Comparison of ENCODE assay signal across 28 cellular contexts in genomic region chr11:24592342-24592741, GRCh38.
"Had no signal": no experiment of that assay in that cellular context is flagged by ENCODE, and none has a peak within 500 bp of the region (broad histone marks: within the 10 kb centered on the region; RNA-seq: fewer than 3 reads in every experiment).

No MANE protein-coding gene starts in this region.

- H3K4me1 ChIP-seq: breast epithelium, colonic mucosa, parathyroid adenoma, psoas muscle, sigmoid colon, thyroid gland, upper lobe of left lung, vagina had no signal

- H3K79me2 ChIP-seq: parathyroid adenoma had no signal

- DNase-seq: activated CD4-positive, alpha-beta T cell treated with anti-CD3 and anti-CD28 coated beads for 4 hours; activated CD4-positive, alpha-beta T cell treated with anti-CD3 and anti-CD28 coated beads, Interleukin-2, amount 50 U/mL, for 48 hours; activated CD8-positive, alpha-beta memory T cell treated with anti-CD3 and anti-CD28 coated beads, Interleukin-2, amount 50 U/mL, for 4 hours; activated effector memory CD4-positive, alpha-beta T cell treated with anti-CD3 and anti-CD28 coated beads, Interleukin-2, amount 50 U/mL, for 16 hours; activated naive CD4-positive, alpha-beta T cell treated with anti-CD3 and anti-CD28 coated beads, Interleukin-2, amount 10 ng/mL, durations not matched to agents 7 days and 5 days; activated naive CD8-positive, alpha-beta T cell treated with anti-CD3 and anti-CD28 coated beads, Interleukin-2, amount 10 ng/mL, durations not matched to agents 7 days and 5 days; activated T-cell treated with anti-CD3 and anti-CD28 coated beads, Interleukin-2, amount 50 U/mL, for 1 hour; amniotic stem cell; colonic mucosa; effector CD8-positive, alpha-beta T cell; foreskin fibroblast; head of caudate nucleus; hippocampal formation; kidney; midbrain; naive thymus-derived CD4-positive, alpha-beta T cell; psoas muscle; sigmoid colon; small intestine; stimulated activated CD4-positive, alpha-beta T cell treated with anti-CD3 and anti-CD28 coated beads, Interleukin-4, amount 100 ng/mL, for 4 hours; stimulated activated CD8-positive, alpha-beta memory T cell treated with anti-CD3 and anti-CD28 coated beads, Interleukin-4, amount 100 ng/mL, for 48 hours; stimulated activated naive CD8-positive, alpha-beta T cell treated with anti-CD3 and anti-CD28 coated beads, Interleukin-15, amount 100 ng/mL, for 72 hours; thyroid gland; upper lobe of left lung had no signal

- H3K27ac ChIP-seq: breast epithelium, colonic mucosa, parathyroid adenoma, psoas muscle, sigmoid colon, thyroid gland, upper lobe of left lung, vagina had no signal

- H3K9ac ChIP-seq: parathyroid adenoma had no signal

- H3K36me3 ChIP-seq: breast epithelium, colonic mucosa, sigmoid colon, thyroid gland, upper lobe of left lung, vagina had no signal

- H3K9me3 ChIP-seq: breast epithelium, colonic mucosa, psoas muscle, sigmoid colon, thyroid gland, upper lobe of left lung, vagina had no signal

- H2AFZ ChIP-seq: parathyroid adenoma had no signal

- H3K27me3 ChIP-seq: breast epithelium, colonic mucosa, sigmoid colon, thyroid gland, upper lobe of left lung, vagina had no signal

- FAIRE-seq: endometrium, kidney, small intestine had no signal

- H3K4me3 ChIP-seq: breast epithelium, colonic mucosa, psoas muscle, sigmoid colon, thyroid gland, upper lobe of left lung, vagina had no signal
